21 cellular contexts compared by ENCODE assay signal in genomic region chr6:44533221-44533820, GRCh38.
"Had no signal": no experiment of that assay in that cellular context is flagged by ENCODE, and none has a peak within 500 bp of the region (broad histone marks: within the 10 kb centered on the region; RNA-seq: fewer than 3 reads in every experiment).

No MANE protein-coding gene starts in this region.

- H3K4me3 ChIP-seq: colonic mucosa, gastrocnemius medialis, hepatocyte, lower lobe of right lung, prostate gland, sigmoid colon, stomach, thyroid gland had no signal

- H3K36me3 ChIP-seq: colonic mucosa, gastrocnemius medialis, lower lobe of right lung, prostate gland, sigmoid colon, stomach, thyroid gland had no signal

- H3K9me3 ChIP-seq: colonic mucosa, gastrocnemius medialis, lower lobe of right lung, prostate gland, sigmoid colon, stomach, thyroid gland had no signal

- H3K27ac ChIP-seq: colonic mucosa, gastrocnemius medialis, hepatocyte, lower lobe of right lung, prostate gland, sigmoid colon, stomach, thyroid gland had no signal

- H3K4me1 Mint-ChIP-seq: central memory CD8-positive, alpha-beta T cell; stimulated activated effector memory CD8-positive, alpha-beta T cell treated with anti-CD3 and anti-CD28 coated beads, Interleukin-12 subunit alpha, Interleukin-12 subunit beta, amount 100 ng/mL, for 72 hours had no signal

- H3K36me3 Mint-ChIP-seq: naive thymus-derived CD8-positive, alpha-beta T cell; stimulated activated effector memory CD8-positive, alpha-beta T cell treated with anti-CD3 and anti-CD28 coated beads, Interleukin-12 subunit alpha, Interleukin-12 subunit beta, amount 100 ng/mL, for 72 hours had no signal

- H3K27me3 ChIP-seq: colonic mucosa, gastrocnemius medialis, hepatocyte, thyroid gland had no signal

- H3K4me3 Mint-ChIP-seq: central memory CD8-positive, alpha-beta T cell; effector memory CD8-positive, alpha-beta T cell; naive thymus-derived CD8-positive, alpha-beta T cell; stimulated activated effector memory CD8-positive, alpha-beta T cell treated with anti-CD3 and anti-CD28 coated beads, Interleukin-12 subunit alpha, Interleukin-12 subunit beta, amount 100 ng/mL, for 72 hours had no signal

- H3K9me3 Mint-ChIP-seq: central memory CD8-positive, alpha-beta T cell; effector memory CD8-positive, alpha-beta T cell; naive thymus-derived CD8-positive, alpha-beta T cell; stimulated activated effector memory CD8-positive, alpha-beta T cell treated with anti-CD3 and anti-CD28 coated beads, Interleukin-12 subunit alpha, Interleukin-12 subunit beta, amount 100 ng/mL, for 72 hours had no signal

- H3K27ac Mint-ChIP-seq: effector memory CD8-positive, alpha-beta T cell; naive thymus-derived CD8-positive, alpha-beta T cell; stimulated activated effector memory CD8-positive, alpha-beta T cell treated with anti-CD3 and anti-CD28 coated beads, Interleukin-12 subunit alpha, Interleukin-12 subunit beta, amount 100 ng/mL, for 72 hours had no signal

- DNase-seq: colonic mucosa; dermis blood vessel endothelial cell; effector memory CD8-positive, alpha-beta T cell; foreskin fibroblast; gastrocnemius medialis; left cardiac atrium; left ventricle myocardium superior; lower lobe of right lung; right cardiac atrium; sigmoid colon; stimulated activated CD4-positive, alpha-beta T cell treated with anti-CD3 and anti-CD28 coated beads, Interleukin-2, amount 100 ng/mL, for 24 hours; stimulated activated CD4-positive, alpha-beta T cell treated with anti-CD3 and anti-CD28 coated beads, Interleukin-4, amount 100 ng/mL, for 24 hours; stimulated activated naive CD4-positive, alpha-beta T cell treated with Interleukin-2 at 50 U/mL for 16 hours; stomach; thyroid gland; trophoblast cell had no signal

- H3K4me1 ChIP-seq: colonic mucosa, gastrocnemius medialis, lower lobe of right lung, sigmoid colon, stomach, thyroid gland had no signal
